Comparison of ENCODE assay signal across 8 cellular contexts in genomic region chr9:129783516-129784361, GRCh38. TPM values are rescaled to one million over a fixed set of nuclear protein-coding genes. Genes with fewer than 3 reads are reported as not detected.
A peak's percentile ranks its signal among the peaks of the same experiment; 100 is the strongest.
DNase-seq lines count a peak whose midpoint lies in the region; ATAC-seq and TF ChIP-seq lines count a peak whose summit lies in the region.

No MANE protein-coding gene starts in this region.

- no peaks in the 10 kb centered on the region for H3K9me3 ChIP-seq in osteoblast (ENCODE audit: low read depth, low read length)
- no peaks in the 10 kb centered on the region for H3K9me3 ChIP-seq in testis

- H3K4me1 ChIP-seq in KMS-11 (ENCODE audit: low read depth, poor library complexity, severe bottlenecking), result no peaks in the 10 kb centered on the region
- H3K4me1 ChIP-seq in foreskin keratinocyte, result no peaks in the 10 kb centered on the region
- peaks cover 7% of the 10 kb centered on the region for H3K4me1 ChIP-seq in osteoblast (ENCODE audit: insufficient read depth, low read length)
- H3K4me1 ChIP-seq in testis, result no peaks in the 10 kb centered on the region

- peaks cover 46% of the 10 kb centered on the region for H3K27me3 ChIP-seq in KMS-11 (ENCODE audit: insufficient read depth, low read depth)
- no peaks in the 10 kb centered on the region for H3K27me3 ChIP-seq in foreskin keratinocyte
- peaks cover 3% of the 10 kb centered on the region for H3K27me3 ChIP-seq in osteoblast (ENCODE audit: insufficient read depth, low read length)
- no peaks in the 10 kb centered on the region for H3K27me3 ChIP-seq in testis

- peak; percentile 93 for TF ChIP-seq CTCF in KMS-11 (conservative IDR thresholded peaks at IDR 0.05; ENCODE audit: low read depth, low read length)
- peak; percentile 96 for TF ChIP-seq CTCF in foreskin keratinocyte (conservative IDR thresholded peaks at IDR 0.05)
- peak; percentile 92 for TF ChIP-seq CTCF in osteoblast (IDR thresholded peaks at IDR 0.05; ENCODE audit: extremely low read depth, low read depth, low read length)
- TF ChIP-seq CTCF in testis (IDR thresholded peaks at IDR 0.05), result peak; percentile 83 to 93 (median 92)

- H3K4me2 ChIP-seq in KMS-11, result no peak overlapping the region
- H3K4me2 ChIP-seq in osteoblast (ENCODE audit: insufficient read depth, low read length), result no peak overlapping the region

- peak; percentile 35 for DNase-seq in DMS79 (lab: John Stamatoyannopoulos, UW)
- DNase-seq in SHP77 (lab: John Stamatoyannopoulos, UW), result peak; percentile 60 to 64
- DNase-seq in foreskin keratinocyte, result peak in 1 of 2 donors; percentile 37
- DNase-seq in osteoblast (ENCODE audit: insufficient read length, low spot score, missing footprints), result peak; percentile 93
- peak; percentile 83 for DNase-seq in testis
- DNase-seq in NCI-H526 treated with DMSO at 0.1 percent for 48 hours (lab: John Stamatoyannopoulos, UW), result no peak

- H3K4me3 ChIP-seq in KMS-11 (IDR thresholded peaks at IDR 0.05; ENCODE audit: insufficient read depth, low read depth, low read length) (no peak overlapping the region), osteoblast (ENCODE audit: insufficient read depth, low read length) (no peak overlapping the region), testis (no peak overlapping the region)

- H4K20me1 ChIP-seq in KMS-11 (ENCODE audit: insufficient read depth) (no peaks in the 10 kb centered on the region), osteoblast (ENCODE audit: insufficient read depth, low read length) (no peaks in the 10 kb centered on the region)

- no peaks in the 10 kb centered on the region for H3K4me1 Mint-ChIP-seq in activated T-helper 17 cell treated with anti-CD3 and anti-CD28 coated beads, Interleukin-2, amount 50 U/mL, for 72 hours

- H3K36me3 ChIP-seq in KMS-11 (ENCODE audit: insufficient read depth) (no peaks in the 10 kb centered on the region), osteoblast (ENCODE audit: insufficient read depth, low read length) (no peaks in the 10 kb centered on the region), testis (ENCODE audit: low read depth, missing control alignments) (no peaks in the 10 kb centered on the region)

- no peak overlapping the region for H3K27ac Mint-ChIP-seq in activated T-helper 17 cell treated with anti-CD3 and anti-CD28 coated beads, Interleukin-2, amount 50 U/mL, for 72 hours

- H3K9me3 Mint-ChIP-seq in activated T-helper 17 cell treated with anti-CD3 and anti-CD28 coated beads, Interleukin-2, amount 50 U/mL, for 72 hours, result no peaks in the 10 kb centered on the region

- TF ChIP-seq POLR2A in testis (IDR thresholded peaks at IDR 0.05), result no peak

- ATAC-seq in activated T-helper 17 cell treated with anti-CD3 and anti-CD28 coated beads, Interleukin-2, amount 50 U/mL, for 72 hours (replicated peaks), result peak; percentile 96
- ATAC-seq in foreskin keratinocyte, result peak; percentile 46

- intact Hi-C loops in testis (cut with DNase I; ENCODE audit: low total_unique reads), result loop anchor here (5.0 to 10.0 kb wide), 3 partner anchors 51 to 649 kb away; no protein-coding TSS in a partner anchor

- no peak overlapping the region for H3K9ac ChIP-seq in KMS-11

- H2AFZ ChIP-seq in KMS-11 (ENCODE audit: low read depth) (no peak overlapping the region), osteoblast (ENCODE audit: low read length) (no peak overlapping the region)

- H3K36me3 Mint-ChIP-seq in activated T-helper 17 cell treated with anti-CD3 and anti-CD28 coated beads, Interleukin-2, amount 50 U/mL, for 72 hours (ENCODE audit: low read depth), result no peaks in the 10 kb centered on the region

- no peak overlapping the region for H3K4me3 Mint-ChIP-seq in activated T-helper 17 cell treated with anti-CD3 and anti-CD28 coated beads, Interleukin-2, amount 50 U/mL, for 72 hours

- H3K79me2 ChIP-seq in KMS-11 (ENCODE audit: insufficient read depth, low read depth) (no peaks in the 10 kb centered on the region), osteoblast (ENCODE audit: insufficient read depth, low read length) (no peaks in the 10 kb centered on the region)

- H3K27ac ChIP-seq in KMS-11 (no peak overlapping the region), foreskin keratinocyte (no peak overlapping the region), osteoblast (ENCODE audit: low read depth, low read length) (no peak overlapping the region), testis (no peak overlapping the region)

- 37 to 42% methylated on average over 14 of the region's 14 CpGs for WGBS in testis, 2 donors

- H3K27me3 Mint-ChIP-seq in activated T-helper 17 cell treated with anti-CD3 and anti-CD28 coated beads, Interleukin-2, amount 50 U/mL, for 72 hours, result peaks cover 14% of the 10 kb centered on the region

RNA-seq across cellular contexts. Expression of gene TOR1B, which starts 19.2 kb away (rescaled TPM):
- 10 to 100 TPM; 22.0 to 26.6 TPM for total RNA-seq in activated T-helper 17 cell treated with anti-CD3 and anti-CD28 coated beads, Interleukin-2, amount 50 U/mL, for 72 hours
- total RNA-seq in foreskin keratinocyte, result 20.4 and 22.0 TPM in 2 replicates
- 12.8 and 13.8 TPM in 2 replicates for polyA plus RNA-seq in foreskin keratinocyte
- 27.5 and 31.5 TPM in 2 replicates for total RNA-seq in osteoblast
- 10 to 100 TPM; 29.4 to 30.8 TPM for total RNA-seq in testis
- 54.7 TPM for polyA plus RNA-seq in testis (ENCODE audit: insufficient read depth, low read depth, low replicate concordance)

RNA-seq across cellular contexts. Expression of gene PTGES, which starts 30.9 kb away (rescaled TPM):
- total RNA-seq in activated T-helper 17 cell treated with anti-CD3 and anti-CD28 coated beads, Interleukin-2, amount 50 U/mL, for 72 hours, result not detected
- total RNA-seq in foreskin keratinocyte (5.2 and 7.1 TPM in 2 replicates), osteoblast (70.9 and 115 TPM in 2 replicates), testis (10 to 100 TPM in 1 of 2 donors, 1 to 10 TPM in 1; 9.5 to 36.9 TPM)
- polyA plus RNA-seq in foreskin keratinocyte (5.4 and 7.7 TPM in 2 replicates), testis (ENCODE audit: insufficient read depth, low read depth, low replicate concordance) (41.8 TPM)

RNA-seq across cellular contexts. Expression of gene TOR1A, which starts 40.2 kb away (rescaled TPM):
- total RNA-seq in activated T-helper 17 cell treated with anti-CD3 and anti-CD28 coated beads, Interleukin-2, amount 50 U/mL, for 72 hours, result 10 to 100 TPM; 27.3 to 51.7 TPM
- total RNA-seq in foreskin keratinocyte (37.2 and 37.3 TPM in 2 replicates), osteoblast (52.1 and 52.5 TPM in 2 replicates), testis (10 to 100 TPM; 32.9 to 43.4 TPM)
- polyA plus RNA-seq in foreskin keratinocyte (34.5 and 37.4 TPM in 2 replicates), testis (ENCODE audit: insufficient read depth, low read depth, low replicate concordance) (23.1 TPM)

RNA-seq across cellular contexts. Expression of gene C9orf78, which starts 51.3 kb away (rescaled TPM):
- total RNA-seq in activated T-helper 17 cell treated with anti-CD3 and anti-CD28 coated beads, Interleukin-2, amount 50 U/mL, for 72 hours, result 10 to 100 TPM; 23.4 to 73.3 TPM
- total RNA-seq in foreskin keratinocyte (45.5 and 50.4 TPM in 2 replicates), osteoblast (30.8 and 41.0 TPM in 2 replicates), testis (10 to 100 TPM; 56.3 to 83.2 TPM)
- polyA plus RNA-seq in foreskin keratinocyte (52.7 and 54.2 TPM in 2 replicates), testis (ENCODE audit: insufficient read depth, low read depth, low replicate concordance) (86.8 TPM)

RNA-seq across cellular contexts. Expression of gene USP20, which starts 51.5 kb away (rescaled TPM):
- total RNA-seq in activated T-helper 17 cell treated with anti-CD3 and anti-CD28 coated beads, Interleukin-2, amount 50 U/mL, for 72 hours, result 10 to 100 TPM; 50.1 to 52.5 TPM
- total RNA-seq in foreskin keratinocyte (8.3 and 8.6 TPM in 2 replicates), osteoblast (9.1 and 10.5 TPM in 2 replicates), testis (10 to 100 TPM; 46.8 to 48.3 TPM)
- polyA plus RNA-seq in foreskin keratinocyte (9.4 and 10.4 TPM in 2 replicates), testis (ENCODE audit: insufficient read depth, low read depth, low replicate concordance) (37.4 TPM)
